In the genomic region with DNA sequence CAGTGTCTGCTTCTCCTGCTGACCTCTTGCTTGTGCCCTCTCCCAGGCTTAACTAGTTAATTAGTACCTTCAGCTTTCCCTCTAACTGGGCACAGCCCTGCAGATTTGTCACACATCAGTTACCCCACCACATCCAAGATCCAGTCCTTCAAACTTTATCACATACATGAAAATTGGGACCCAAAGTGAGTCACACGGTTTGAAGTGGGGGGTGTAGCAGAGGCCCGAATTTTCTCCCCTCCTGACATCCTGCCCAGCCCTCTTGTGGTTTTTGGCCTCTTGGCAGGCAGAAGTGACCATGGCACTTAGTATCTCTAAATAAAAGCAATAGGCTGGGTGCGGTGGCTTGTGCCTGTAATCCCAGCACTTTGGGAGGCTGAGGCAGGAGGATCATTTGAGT, we compare ENCODE assay signal across 10 cellular contexts. TPM values are rescaled to one million over a fixed set of nuclear protein-coding genes. Genes with fewer than 3 reads are reported as not detected.
DNase-seq lines count a peak whose midpoint lies in the region; ATAC-seq and TF ChIP-seq lines count a peak whose summit lies in the region.
"Had no signal": no experiment of that assay in that cellular context is flagged by ENCODE, and none has a peak within 500 bp of the region (broad histone marks: within the 10 kb centered on the region; RNA-seq: fewer than 3 reads in every experiment).

No MANE protein-coding gene starts in this region.

- ATAC-seq in naive B cell (ENCODE audit: low read depth in 2 of 2) (no peak), GM19455 (IDR thresholded peaks at IDR 0.05; ENCODE audit: unreplicated experiment) (no peak)
- ATAC-seq: body of pancreas had no signal

- POLR2A ChIA-PET in HEK293 (lab: Yijun Ruan, JAX), result no interaction called here

- peak overlapping the region in 5 of 6 donors; percentile 33 to 84 (median 65) for H3K27ac Mint-ChIP-seq in naive B cell

- CTCF ChIA-PET in HEK293 (lab: Yijun Ruan, JAX), result interaction anchor here (1.7 kb wide), 1 partner anchor 32 kb away, joined by 9 read pairs; no protein-coding TSS in a partner anchor

- WGBS in testis, 2 donors, result 57 to 73% methylated on average over 3 of the region's 3 CpGs

- H3K4me3 ChIP-seq in HEK293 (ENCODE audit: low read depth, low read length) (no peak overlapping the region), testis (no peak overlapping the region)
- H3K4me3 ChIP-seq: body of pancreas had no signal

- no peak for TF ChIP-seq POLR2A in testis (IDR thresholded peaks at IDR 0.05)

- H3K4me1 ChIP-seq in HEK293 (ENCODE audit: control insufficient read depth, insufficient read depth, low read length) (0 out of 2 replicates have a peak, but pooled peaks cover 2% of the 10 kb centered on the region), testis (peaks cover 18% of the 10 kb centered on the region)

- H3K36me3 ChIP-seq in HEK293 (ENCODE audit: control insufficient read depth in 2 of 2, insufficient read depth in 1 of 2, low read length in 2 of 2) (peaks cover 0 to 34% of the 10 kb centered on the region in 2 experiments; a peak in 1 of 3 replicates), testis (ENCODE audit: low read depth, missing control alignments) (no peaks in the 10 kb centered on the region)

- no peaks in the 10 kb centered on the region for H3K9me3 Mint-ChIP-seq in naive B cell

- no peaks in the 10 kb centered on the region for H3K36me3 Mint-ChIP-seq in naive B cell

- no peaks in the 10 kb centered on the region for H3K9me3 ChIP-seq in HEK293 (ENCODE audit: control insufficient read depth, insufficient read depth, low read depth, low read length)
- H3K9me3 ChIP-seq in testis, result no peaks in the 10 kb centered on the region
- H3K9me3 ChIP-seq: body of pancreas had no signal

- no peak for TF ChIP-seq CTCF in HEK293 (tag by site-specific recombination; IDR thresholded peaks at IDR 0.05)
- TF ChIP-seq CTCF in testis (IDR thresholded peaks at IDR 0.05), result no peak

- intact Hi-C loops in testis (cut with DNase I; ENCODE audit: low total_unique reads), result no loop called here

- DNase-seq in UCSD-AML1 (lab: John Stamatoyannopoulos, UW; ENCODE audit: unreplicated experiment) (peak; percentile 54), naive B cell (no peak), testis (no peak)
- DNase-seq in activated CD4-positive, CD25-positive, alpha-beta regulatory T cell (lab: John Stamatoyannopoulos, UW), result no peak
- DNase-seq: islet precursor cell; stimulated activated CD4-positive, alpha-beta T cell treated with anti-CD3 and anti-CD28 coated beads, Interleukin-4, amount 100 ng/mL, for 1 hour had no signal

- no peak overlapping the region for H3K27ac ChIP-seq in HEK293 (ENCODE audit: extremely low read depth, low read depth, low read length)
- H3K27ac ChIP-seq in testis, result no peak overlapping the region
- H3K27ac ChIP-seq: KMS-11 had no signal

- H3K4me3 Mint-ChIP-seq in naive B cell, result peak overlapping the region in 1 of 8 donors; percentile 90

- H3K27me3 Mint-ChIP-seq in naive B cell, result no peaks in the 10 kb centered on the region

- H3K4me1 Mint-ChIP-seq in naive B cell, result peaks cover 39 to 73% (median 63%) of the 10 kb centered on the region in 3 donors

- no peaks in the 10 kb centered on the region for H3K27me3 ChIP-seq in testis
- H3K27me3 ChIP-seq: body of pancreas had no signal

TF ChIP-seq in HEK293, 187 proteins besides CTCF, POLR2A, EP300 and RAD21:
- TF ChIP-seq SP7 (tag by site-specific recombination; IDR thresholded peaks at IDR 0.05) (peak; percentile 46; the same call in 1 of the 2 replicates), ZNF530 (tag by site-specific recombination; IDR thresholded peaks at IDR 0.05; ENCODE audit: low read depth) (no peak), SP3 (tag by site-specific recombination; IDR thresholded peaks at IDR 0.05) (no peak), ZBTB1 (tag by site-specific recombination; IDR thresholded peaks at IDR 0.05) (no peak)
- TF ChIP-seq, protein P1, sequence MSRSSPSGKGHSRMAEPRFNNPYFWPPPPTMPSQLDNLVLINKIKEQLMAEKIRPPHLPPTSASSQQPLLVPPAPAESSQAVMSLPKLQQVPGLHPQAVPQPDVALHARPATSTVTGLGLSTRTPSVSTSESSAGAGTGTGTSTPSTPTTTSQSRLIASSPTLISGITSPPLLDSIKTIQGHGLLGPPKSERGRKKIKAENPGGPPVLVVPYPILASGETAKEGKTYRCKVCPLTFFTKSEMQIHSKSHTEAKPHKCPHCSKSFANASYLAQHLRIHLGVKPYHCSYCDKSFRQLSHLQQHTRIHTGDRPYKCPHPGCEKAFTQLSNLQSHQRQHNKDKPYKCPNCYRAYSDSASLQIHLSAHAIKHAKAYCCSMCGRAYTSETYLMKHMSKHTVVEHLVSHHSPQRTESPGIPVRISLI (tag by site-specific recombination; IDR thresholded peaks at IDR 0.05), result no peak

RNA-seq across cellular contexts. Expression of gene MAPKAPK3, which starts 3.9 kb away (rescaled TPM):
- polyA plus RNA-seq in naive B cell (ENCODE audit: low read depth in 6 of 6) (10 to 100 TPM; 14.6 to 26.8 (median 19.3) TPM), testis (ENCODE audit: insufficient read depth, low read depth, low replicate concordance) (21.4 TPM)
- 10 to 100 TPM; 19.1 to 27.1 TPM for total RNA-seq in testis

RNA-seq across cellular contexts. Expression of gene CISH, which starts 9.3 kb away (rescaled TPM):
- polyA plus RNA-seq in naive B cell (ENCODE audit: low read depth in 6 of 6) (1 to 10 TPM in 1 of 6 donors, under 1 TPM in 3, not detected in 2; 0.34 to 1.3 (median 0.76) TPM), testis (ENCODE audit: insufficient read depth, low read depth, low replicate concordance) (5.8 TPM)
- total RNA-seq in testis, result 1 to 10 TPM; 1.3 to 3.7 TPM

RNA-seq across cellular contexts. Expression of gene HEMK1, which starts 51.5 kb away (rescaled TPM):
- 10 to 100 TPM; 18.2 to 44.6 (median 32.8) TPM for polyA plus RNA-seq in naive B cell (ENCODE audit: low read depth in 6 of 6)
- 10 to 100 TPM; 12.8 to 13.1 TPM for total RNA-seq in testis
- 25.7 TPM for polyA plus RNA-seq in testis (ENCODE audit: insufficient read depth, low read depth, low replicate concordance)

RNA-seq across cellular contexts. Expression of gene C3orf18, which starts 53.3 kb away (rescaled TPM):
- polyA plus RNA-seq in naive B cell (ENCODE audit: low read depth in 6 of 6), result 10 to 100 TPM in 2 of 6 donors, 1 to 10 TPM in 4; 3.6 to 11.3 (median 6.4) TPM
- total RNA-seq in testis, result 10 to 100 TPM; 21.0 to 28.8 TPM
- polyA plus RNA-seq in testis (ENCODE audit: insufficient read depth, low read depth, low replicate concordance), result 14.9 TPM

RNA-seq across cellular contexts. Expression of gene DOCK3, which starts 53.9 kb away (rescaled TPM):
- polyA plus RNA-seq in naive B cell (ENCODE audit: low read depth in 6 of 6) (under 1 TPM in 3 of 6 donors, not detected in 3; 0.03 to 0.04 (median 0.04) TPM), testis (ENCODE audit: insufficient read depth, low read depth, low replicate concordance) (8.4 TPM)
- 10 to 100 TPM; 11.2 to 11.7 TPM for total RNA-seq in testis
